In genomic region chr3:12198301-12198700, GRCh38 we compare ENCODE assay signal across 17 cellular contexts. TPM values are rescaled to one million over a fixed set of nuclear protein-coding genes. Genes with fewer than 3 reads are reported as not detected.
DNase-seq lines count a peak whose midpoint lies in the region; ATAC-seq, FAIRE-seq and TF ChIP-seq lines count a peak whose summit lies in the region.
"Had no signal": no experiment of that assay in that cellular context is flagged by ENCODE, and none has a peak within 500 bp of the region (broad histone marks: within the 10 kb centered on the region; RNA-seq: fewer than 3 reads in every experiment).

No MANE protein-coding gene starts in this region.

- CTCF ChIA-PET in activated CD4-positive, alpha-beta T cell treated with anti-CD3 and anti-CD28 coated beads for 36 hours (lab: Charles Lee) = no interaction called here

- no peak for ATAC-seq in activated CD4-positive, alpha-beta T cell treated with anti-CD3 and anti-CD28 coated beads for 36 hours
- ATAC-seq: activated CD4-positive, CD25-positive, alpha-beta regulatory T cell treated with anti-CD3 and anti-CD28 coated beads, Interleukin-2, amount 50 U/mL, for 24 hours; T-cell had no signal

- H3K4me1 Mint-ChIP-seq in activated CD4-positive, alpha-beta T cell treated with anti-CD3 and anti-CD28 coated beads, Interleukin-2, amount 10 ng/mL, durations not matched to agents 24 days and 14 days = peaks cover 41% of the 10 kb centered on the region
- H3K4me1 Mint-ChIP-seq in activated CD4-positive, alpha-beta T cell treated with anti-CD3 and anti-CD28 coated beads for 36 hours = peaks cover 46% of the 10 kb centered on the region
- H3K4me1 Mint-ChIP-seq: T-cell had no signal

- no peak for TF ChIP-seq POLR2A in tibial nerve (IDR thresholded peaks at IDR 0.05)

- no peak overlapping the region for H3K4me3 Mint-ChIP-seq in activated CD4-positive, alpha-beta T cell treated with anti-CD3 and anti-CD28 coated beads, Interleukin-2, amount 10 ng/mL, durations not matched to agents 24 days and 14 days
- H3K4me3 Mint-ChIP-seq in activated CD4-positive, alpha-beta T cell treated with anti-CD3 and anti-CD28 coated beads for 36 hours = no peak overlapping the region
- H3K4me3 Mint-ChIP-seq: activated naive CD8-positive, alpha-beta T cell; T-cell had no signal

- peaks cover 2% of the 10 kb centered on the region for H3K27me3 Mint-ChIP-seq in activated CD4-positive, alpha-beta T cell treated with anti-CD3 and anti-CD28 coated beads, Interleukin-2, amount 10 ng/mL, durations not matched to agents 24 days and 14 days
- H3K27me3 Mint-ChIP-seq in activated CD4-positive, alpha-beta T cell treated with anti-CD3 and anti-CD28 coated beads for 36 hours = peaks cover 6% of the 10 kb centered on the region
- H3K27me3 Mint-ChIP-seq: activated naive CD8-positive, alpha-beta T cell; T-cell had no signal

- 51 to 66% methylated on average over 5 of the region's 5 CpGs for whole genome bisulfite sequencing in tibial nerve, 2 donors

- H3K4me3 ChIP-seq in tibial nerve (no peak overlapping the region), tibial artery (no peak overlapping the region), kidney (ENCODE audit: low read length in 2 of 2) (no peak overlapping the region)
- H3K4me3 ChIP-seq: right atrium auricular region, upper lobe of left lung had no signal

- H3K27ac Mint-ChIP-seq in activated CD4-positive, alpha-beta T cell treated with anti-CD3 and anti-CD28 coated beads, Interleukin-2, amount 10 ng/mL, durations not matched to agents 24 days and 14 days = no peak overlapping the region
- H3K27ac Mint-ChIP-seq in activated CD4-positive, alpha-beta T cell treated with anti-CD3 and anti-CD28 coated beads for 36 hours = no peak overlapping the region
- H3K27ac Mint-ChIP-seq: activated naive CD8-positive, alpha-beta T cell; T-cell had no signal

- peaks cover 3% of the 10 kb centered on the region for H3K9me3 Mint-ChIP-seq in activated CD4-positive, alpha-beta T cell treated with anti-CD3 and anti-CD28 coated beads, Interleukin-2, amount 10 ng/mL, durations not matched to agents 24 days and 14 days
- H3K9me3 Mint-ChIP-seq in activated CD4-positive, alpha-beta T cell treated with anti-CD3 and anti-CD28 coated beads for 36 hours (ENCODE audit: low read depth) = no peaks in the 10 kb centered on the region

- intact Hi-C loops in activated CD4-positive, alpha-beta T cell treated with anti-CD3 and anti-CD28 coated beads, Interleukin-2, amount 10 ng/mL, durations not matched to agents 24 days and 14 days (cut with micrococcal nuclease) = loop anchor here (10.0 kb wide), 1 partner anchor 574 kb away; no protein-coding TSS in a partner anchor
- intact Hi-C loops in activated CD4-positive, alpha-beta T cell treated with anti-CD3 and anti-CD28 coated beads for 36 hours (cut with DNase I, micrococcal nuclease) = loop anchor here (5.0 to 10.0 kb wide), 2 partner anchors 359 to 816 kb away; partner anchors contain the start of gene MKRN2 (in 1 of the 2)
- intact Hi-C loops in tibial artery (cut with DNase I; ENCODE audit: low total_unique reads) (loop anchor here (5.0 kb wide), 1 partner anchor 84 kb away; no protein-coding TSS in a partner anchor), kidney (cut with DNase I) (no loop called here)

- H3K36me3 Mint-ChIP-seq in activated CD4-positive, alpha-beta T cell treated with anti-CD3 and anti-CD28 coated beads, Interleukin-2, amount 10 ng/mL, durations not matched to agents 24 days and 14 days (ENCODE audit: low read depth) = no peaks in the 10 kb centered on the region
- H3K36me3 Mint-ChIP-seq in activated CD4-positive, alpha-beta T cell treated with anti-CD3 and anti-CD28 coated beads for 36 hours (ENCODE audit: low read depth) = no peaks in the 10 kb centered on the region
- H3K36me3 Mint-ChIP-seq: activated naive CD8-positive, alpha-beta T cell; T-cell had no signal

- no peaks in the 10 kb centered on the region for H3K36me3 ChIP-seq in tibial nerve
- no peaks in the 10 kb centered on the region for H3K36me3 ChIP-seq in tibial artery
- H3K36me3 ChIP-seq in kidney (ENCODE audit: control insufficient read depth in 1 of 2, insufficient read depth in 2 of 2, low read length in 2 of 2) = no peaks in the 10 kb centered on the region
- H3K36me3 ChIP-seq: right atrium auricular region, upper lobe of left lung had no signal

- H3K27ac ChIP-seq in tibial nerve (no peak overlapping the region), tibial artery (no peak overlapping the region), kidney (ENCODE audit: low read depth in 2 of 2, low read length in 2 of 2) (no peak overlapping the region)
- H3K27ac ChIP-seq: right atrium auricular region, upper lobe of left lung had no signal

- H3K9me3 ChIP-seq in tibial nerve (peaks cover 0 to 5% (median 0%) of the 10 kb centered on the region in 4 donors), tibial artery (no peaks in the 10 kb centered on the region), kidney (ENCODE audit: control insufficient read depth in 1 of 2, low read length in 2 of 2) (no peaks in the 10 kb centered on the region)
- H3K9me3 ChIP-seq: right atrium auricular region, upper lobe of left lung had no signal

- no peak overlapping the region for H3K9ac ChIP-seq in kidney (ENCODE audit: low read length in 2 of 2)

- DNase-seq in activated CD4-positive, alpha-beta T cell treated with anti-CD3 and anti-CD28 coated beads, Interleukin-2, amount 10 ng/mL, durations not matched to agents 24 days and 14 days = peak; percentile 34
- no peak for DNase-seq in activated CD4-positive, alpha-beta T cell treated with anti-CD3 and anti-CD28 coated beads for 36 hours
- DNase-seq in RPMI7951 (ENCODE audit: low read depth) = peak; percentile 54
- peak; percentile 75 for DNase-seq in fibroblast of gingiva (ENCODE audit: low read depth)
- no peak for DNase-seq in tibial nerve (ENCODE audit: low spot score in 2 of 2)
- DNase-seq in SW480 (ENCODE audit: low spot score) = no peak
- no peak for DNase-seq in tibial artery
- DNase-seq in kidney = no peak
- DNase-seq: erythroblast, T-cell, upper lobe of left lung had no signal

- no peak for TF ChIP-seq CTCF in tibial nerve (IDR thresholded peaks at IDR 0.05)
- TF ChIP-seq CTCF in tibial artery (IDR thresholded peaks at IDR 0.05) = no peak
- TF ChIP-seq CTCF in kidney (IDR thresholded peaks at IDR 0.05; ENCODE audit: borderline replicate concordance, extremely low read depth, insufficient read depth) = no peak

- POLR2A ChIA-PET in activated CD4-positive, alpha-beta T cell treated with anti-CD3 and anti-CD28 coated beads for 36 hours (lab: Charles Lee) = no interaction called here

- no peaks in the 10 kb centered on the region for H3K27me3 ChIP-seq in tibial nerve
- H3K27me3 ChIP-seq in tibial artery = no peaks in the 10 kb centered on the region
- H3K27me3 ChIP-seq: right atrium auricular region, upper lobe of left lung had no signal

- FAIRE-seq in kidney (lab: Jason Lieb, UNC) = no peak
- FAIRE-seq: A204.1, colon had no signal

- no peak for TF ChIP-seq EP300 in tibial nerve (IDR thresholded peaks at IDR 0.05)

- H3K4me1 ChIP-seq in tibial nerve (peaks cover 0 to 15% (median 14%) of the 10 kb centered on the region in 4 donors), tibial artery (peaks cover 0 to 29% (median 18%) of the 10 kb centered on the region in 4 donors), kidney (ENCODE audit: control insufficient read depth in 1 of 2, insufficient read depth in 1 of 2, low read depth in 1 of 2, low read length in 2 of 2) (no peaks in the 10 kb centered on the region)

RNA-seq across cellular contexts. Expression of gene TIMP4, which starts 39.6 kb away (rescaled TPM):
- 0.19 and 0.33 TPM in 2 replicates for total RNA-seq in activated CD4-positive, alpha-beta T cell treated with anti-CD3 and anti-CD28 coated beads, Interleukin-2, amount 10 ng/mL, durations not matched to agents 24 days and 14 days
- total RNA-seq in activated CD4-positive, alpha-beta T cell treated with anti-CD3 and anti-CD28 coated beads for 36 hours = under 1 TPM; 0.11 to 0.34 TPM
- 0.10 TPM in 1 of 2 replicates, not detected in the other for total RNA-seq in RPMI7951 (2014; rRNA removed; shearing (Covaris generic))
- total RNA-seq in tibial nerve (100 to 1,000 TPM in 1 of 4 donors, 10 to 100 TPM in 3; 40.2 to 124 (median 48.4) TPM), kidney (7.6 TPM)
- 2.4 TPM for polyA plus RNA-seq in kidney (ENCODE audit: insufficient read depth, low read depth, low replicate concordance)
- total RNA-seq: T-cell had no signal
- polyA plus RNA-seq: neural cell had no signal

Comparison
In these comparisons a context has a peak if more than half of its experiments do, and no peak if none do; other contexts are left out.
1. DNase-seq: peak in activated CD4-positive, alpha-beta T cell treated with anti-CD3 and anti-CD28 coated beads, Interleukin-2, amount 10 ng/mL, durations not matched to agents 24 days and 14 days (single experiment), RPMI7951 (single experiment) and fibroblast of gingiva (single experiment); none in activated CD4-positive, alpha-beta T cell treated with anti-CD3 and anti-CD28 coated beads for 36 hours (single experiment), tibial nerve (0 of 2), SW480 (single experiment), tibial artery (0 of 2) and kidney (single experiment).